Comparison of ENCODE assay signal across 8 cellular contexts in genomic region chr1:53393325-53393792, GRCh38.
A peak's percentile ranks its signal among the peaks of the same experiment; 100 is the strongest.
DNase-seq lines count a peak whose midpoint lies in the region; ATAC-seq and TF ChIP-seq lines count a peak whose summit lies in the region.

No MANE protein-coding gene starts in this region.

- peaks cover 5% of the 10 kb centered on the region for H3K4me1 Mint-ChIP-seq in activated CD4-positive, alpha-beta memory T cell treated with anti-CD3 and anti-CD28 coated beads, Interleukin-2, amount 10 ng/mL, durations not matched to agents 7 days and 5 days

- H3K4me3 Mint-ChIP-seq in activated CD4-positive, alpha-beta memory T cell treated with anti-CD3 and anti-CD28 coated beads, Interleukin-2, amount 10 ng/mL, durations not matched to agents 7 days and 5 days: no peak overlapping the region

- CTCF ChIA-PET in HEK293T (lab: Yijun Ruan, JAX): interaction anchor here (0.6 to 2.8 kb wide), 8 partner anchors 8 to 416 kb away, joined by 3 to 28 read pairs (median 4); no protein-coding TSS in a partner anchor
- CTCF ChIA-PET in activated CD4-positive, alpha-beta memory T cell treated with anti-CD3 and anti-CD28 coated beads, Interleukin-2, amount 10 ng/mL, durations not matched to agents 7 days and 5 days (lab: Charles Lee): interaction anchor here (0.6 to 5.3 kb wide), 28 partner anchors 10 to 158 kb away, joined by 3 to 98 read pairs (median 4); no protein-coding TSS in a partner anchor

- H3K27ac Mint-ChIP-seq in activated CD4-positive, alpha-beta memory T cell treated with anti-CD3 and anti-CD28 coated beads, Interleukin-2, amount 10 ng/mL, durations not matched to agents 7 days and 5 days: no peak overlapping the region

- H3K36me3 Mint-ChIP-seq in activated CD4-positive, alpha-beta memory T cell treated with anti-CD3 and anti-CD28 coated beads, Interleukin-2, amount 10 ng/mL, durations not matched to agents 7 days and 5 days (ENCODE audit: low read depth): no peaks in the 10 kb centered on the region

- H3K9me3 Mint-ChIP-seq in activated CD4-positive, alpha-beta memory T cell treated with anti-CD3 and anti-CD28 coated beads, Interleukin-2, amount 10 ng/mL, durations not matched to agents 7 days and 5 days: no peaks in the 10 kb centered on the region

- H3K27me3 Mint-ChIP-seq in activated CD4-positive, alpha-beta memory T cell treated with anti-CD3 and anti-CD28 coated beads, Interleukin-2, amount 10 ng/mL, durations not matched to agents 7 days and 5 days: peaks cover 2% of the 10 kb centered on the region

- DNase-seq in COLO829 (ENCODE audit: low spot score) (peak; percentile 88), HEK293T (ENCODE audit: extremely low spot score) (peak; percentile 87), NCI-H510A treated with DMSO at 0.1 percent for 48 hours (lab: John Stamatoyannopoulos, UW) (peak; percentile 75), medulla oblongata (ENCODE audit: extremely low spot score) (peak; percentile 87)
- peak; percentile 71 for DNase-seq in activated CD4-positive, alpha-beta memory T cell treated with anti-CD3 and anti-CD28 coated beads, Interleukin-2, amount 10 ng/mL, durations not matched to agents 7 days and 5 days
- peak; percentile 68 for DNase-seq in effector CD8-positive, alpha-beta T cell (lab: John Stamatoyannopoulos, UW)
- peak; percentile 39 to 40 for DNase-seq in stimulated activated CD8-positive, alpha-beta memory T cell treated with anti-CD3 and anti-CD28 coated beads, Interleukin-15, amount 100 ng/mL, for 4 hours (ENCODE audit: low read depth in 2 of 2)

- ATAC-seq in HG02571 (IDR thresholded peaks at IDR 0.05; ENCODE audit: unreplicated experiment): no peak

- POLR2A ChIA-PET in HEK293T (lab: Yijun Ruan, JAX): interaction anchor here (0.7 to 1.3 kb wide), 3 partner anchors 105 to 119 kb away, joined by 3 to 6 read pairs (median 3); no protein-coding TSS in a partner anchor
- POLR2A ChIA-PET in activated CD4-positive, alpha-beta memory T cell treated with anti-CD3 and anti-CD28 coated beads, Interleukin-2, amount 10 ng/mL, durations not matched to agents 7 days and 5 days (lab: Charles Lee): interaction anchor here (1.0 to 2.1 kb wide), 4 partner anchors 11 to 115 kb away, joined by 3 to 14 read pairs (median 6); partner anchors contain the start of gene LRP8

TF ChIP-seq in HEK293T, 16 proteins besides CTCF, POLR2A, EP300 and RAD21:
- no peak for TF ChIP-seq FOXK2 (IDR thresholded peaks at IDR 0.05)
- no peak for TF ChIP-seq SP1 (IDR thresholded peaks at IDR 0.05)
- TF ChIP-seq CTBP1 (IDR thresholded peaks at IDR 0.05; ENCODE audit: borderline replicate concordance): no peak
- TF ChIP-seq LEF1 (IDR thresholded peaks at IDR 0.05; ENCODE audit: borderline replicate concordance): no peak
- TF ChIP-seq BHLHE40 (IDR thresholded peaks at IDR 0.05; ENCODE audit: borderline replicate concordance): no peak
- TF ChIP-seq TARDBP (IDR thresholded peaks at IDR 0.05): no peak
- TF ChIP-seq FOXA1 (IDR thresholded peaks at IDR 0.05): no peak
- no peak for TF ChIP-seq HDGF (IDR thresholded peaks at IDR 0.05; ENCODE audit: borderline replicate concordance)
- no peak for TF ChIP-seq FOXM1 (IDR thresholded peaks at IDR 0.05; ENCODE audit: borderline replicate concordance)
- TF ChIP-seq, protein P1, sequence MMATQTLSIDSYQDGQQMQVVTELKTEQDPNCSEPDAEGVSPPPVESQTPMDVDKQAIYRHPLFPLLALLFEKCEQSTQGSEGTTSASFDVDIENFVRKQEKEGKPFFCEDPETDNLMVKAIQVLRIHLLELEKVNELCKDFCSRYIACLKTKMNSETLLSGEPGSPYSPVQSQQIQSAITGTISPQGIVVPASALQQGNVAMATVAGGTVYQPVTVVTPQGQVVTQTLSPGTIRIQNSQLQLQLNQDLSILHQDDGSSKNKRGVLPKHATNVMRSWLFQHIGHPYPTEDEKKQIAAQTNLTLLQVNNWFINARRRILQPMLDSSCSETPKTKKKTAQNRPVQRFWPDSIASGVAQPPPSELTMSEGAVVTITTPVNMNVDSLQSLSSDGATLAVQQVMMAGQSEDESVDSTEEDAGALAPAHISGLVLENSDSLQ (IDR thresholded peaks at IDR 0.05): no peak
- no peak for TF ChIP-seq SUZ12 (IDR thresholded peaks at IDR 0.05)
- TF ChIP-seq NFRKB (IDR thresholded peaks at IDR 0.05): no peak
- no peak for TF ChIP-seq L3MBTL2 (conservative IDR thresholded peaks at IDR 0.05)
- TF ChIP-seq ZNF384 (IDR thresholded peaks at IDR 0.05): no peak
- TF ChIP-seq ARNT (IDR thresholded peaks at IDR 0.05): no peak
- no peak for TF ChIP-seq ELF4 (IDR thresholded peaks at IDR 0.05)
